12 cellular contexts compared by ENCODE assay signal in the genomic region with DNA sequence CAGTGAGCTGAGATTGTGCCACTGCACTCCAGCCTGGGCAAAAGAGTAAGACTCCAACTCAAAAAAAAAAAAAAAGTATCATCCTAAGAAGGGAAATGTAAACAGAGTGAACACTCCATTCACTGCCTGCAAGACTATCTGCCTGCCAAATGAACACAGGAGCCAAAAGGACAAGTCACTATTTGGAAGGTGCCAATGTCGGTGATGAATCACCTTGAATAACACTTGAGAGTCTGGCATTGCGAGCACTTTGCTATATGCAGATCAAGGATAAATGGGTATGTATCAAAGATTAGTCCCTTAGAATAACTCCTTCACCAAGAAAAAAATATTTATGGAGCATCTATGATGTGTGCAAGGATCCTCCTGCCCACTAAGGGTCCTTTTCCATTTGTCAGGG. TPM values are rescaled to one million over a fixed set of nuclear protein-coding genes. Genes with fewer than 3 reads are reported as not detected.
DNase-seq lines count a peak whose midpoint lies in the region; ATAC-seq and TF ChIP-seq lines count a peak whose summit lies in the region.
"Had no signal": no experiment of that assay in that cellular context is flagged by ENCODE, and none has a peak within 500 bp of the region (broad histone marks: within the 10 kb centered on the region; RNA-seq: fewer than 3 reads in every experiment).

No MANE protein-coding gene starts in this region.

- no peaks in the 10 kb centered on the region for H3K27me3 ChIP-seq in foreskin keratinocyte

- H3K27ac ChIP-seq in VCaP (peak overlapping the region; percentile 51), foreskin keratinocyte (no peak overlapping the region)
- H3K27ac ChIP-seq: 22Rv1, coronary artery, parathyroid adenoma had no signal

- H3K27me3 Mint-ChIP-seq in stimulated activated memory B cell treated with anti-CD40 and anti-IgM and Interleukin-4, amounts not matched to agents 10 μg/mL and 1 μg/mL and 100 μg/mL, for 72 hours, result no peaks in the 10 kb centered on the region

- DNase-seq in DMS53 (lab: John Stamatoyannopoulos, UW) (peak; percentile 25), DMS53 treated with DMSO at 0.1 percent for 48 hours (lab: John Stamatoyannopoulos, UW; ENCODE audit: unreplicated experiment) (no peak), foreskin keratinocyte (peak; percentile 21 to 42), NCI-H526 (lab: John Stamatoyannopoulos, UW) (no peak), C1 segment of cervical spinal cord (lab: John Stamatoyannopoulos, UW) (no peak), COLO829 (ENCODE audit: low spot score) (no peak)
- DNase-seq: NCI-H1417 treated with DMSO at 0.1 percent for 48 hours had no signal

- H3K9me3 Mint-ChIP-seq in stimulated activated memory B cell treated with anti-CD40 and anti-IgM and Interleukin-4, amounts not matched to agents 10 μg/mL and 1 μg/mL and 100 μg/mL, for 72 hours, result no peaks in the 10 kb centered on the region

- TF ChIP-seq CTCF in VCaP (conservative IDR thresholded peaks at IDR 0.05) (no peak), foreskin keratinocyte (conservative IDR thresholded peaks at IDR 0.05) (no peak)

- peaks cover 59% of the 10 kb centered on the region for H3K4me1 Mint-ChIP-seq in stimulated activated memory B cell treated with anti-CD40 and anti-IgM and Interleukin-4, amounts not matched to agents 10 μg/mL and 1 μg/mL and 100 μg/mL, for 72 hours

- peak overlapping the region; percentile 84 for H3K27ac Mint-ChIP-seq in stimulated activated memory B cell treated with anti-CD40 and anti-IgM and Interleukin-4, amounts not matched to agents 10 μg/mL and 1 μg/mL and 100 μg/mL, for 72 hours

- peaks cover 23% of the 10 kb centered on the region for H3K36me3 Mint-ChIP-seq in stimulated activated memory B cell treated with anti-CD40 and anti-IgM and Interleukin-4, amounts not matched to agents 10 μg/mL and 1 μg/mL and 100 μg/mL, for 72 hours

- ATAC-seq in foreskin keratinocyte, result peak; percentile 68
- no peak for ATAC-seq in stimulated activated memory B cell treated with anti-CD40 and anti-IgM and Interleukin-4, amounts not matched to agents 10 μg/mL and 1 μg/mL and 100 μg/mL, for 72 hours

- H3K4me3 Mint-ChIP-seq in stimulated activated memory B cell treated with anti-CD40 and anti-IgM and Interleukin-4, amounts not matched to agents 10 μg/mL and 1 μg/mL and 100 μg/mL, for 72 hours, result no peak overlapping the region

- H3K4me1 ChIP-seq in foreskin keratinocyte, result peaks cover 7% of the 10 kb centered on the region

RNA-seq across cellular contexts. Expression of a gene that starts 6.6 kb away (rescaled TPM):
- 71.4 and 74.0 TPM in 2 replicates for total RNA-seq in foreskin keratinocyte
- 46.3 and 49.1 TPM in 2 replicates for polyA plus RNA-seq in foreskin keratinocyte

RNA-seq across cellular contexts. Expression of a gene that starts 47.9 kb away (rescaled TPM):
- total RNA-seq in foreskin keratinocyte, result 59.6 TPM in 2 replicates
- 28.8 and 31.1 TPM in 2 replicates for polyA plus RNA-seq in foreskin keratinocyte

RNA-seq across cellular contexts. Expression of a gene that starts 48.2 kb away (rescaled TPM):
- 64.0 and 78.4 TPM in 2 replicates for total RNA-seq in foreskin keratinocyte
- 78.4 and 89.5 TPM in 2 replicates for polyA plus RNA-seq in foreskin keratinocyte

Comparison
In these comparisons a context has a peak if more than half of its experiments do, and no peak if none do; other contexts are left out.
1. DNase-seq: peak in DMS53 (single experiment) and foreskin keratinocyte (2 of 2); none in DMS53 treated with DMSO at 0.1 percent for 48 hours (single experiment), NCI-H526 (0 of 2), C1 segment of cervical spinal cord (0 of 14) and COLO829 (single experiment).